22 cellular contexts compared by ENCODE assay signal in genomic region chr5:112227911-112228631, GRCh38.
A peak's percentile ranks its signal among the peaks of the same experiment; 100 is the strongest.
DNase-seq lines count a peak whose midpoint lies in the region; ATAC-seq, FAIRE-seq and TF ChIP-seq lines count a peak whose summit lies in the region.
"Had no signal": no experiment of that assay in that cellular context is flagged by ENCODE, and none has a peak within 500 bp of the region (broad histone marks: within the 10 kb centered on the region; RNA-seq: fewer than 3 reads in every experiment).

No MANE protein-coding gene starts in this region.

- no peaks in the 10 kb centered on the region for H3K27me3 Mint-ChIP-seq in mesothelial cell of epicardium (ENCODE audit: low read depth)
- H3K27me3 Mint-ChIP-seq: activated CD4-positive, alpha-beta memory T cell treated with anti-CD3 and anti-CD28 coated beads, Interleukin-2, amount 10 ng/mL, durations not matched to agents 7 days and 5 days; IgD-negative memory B cell had no signal

- TF ChIP-seq POLR2A in esophagus squamous epithelium (IDR thresholded peaks at IDR 0.05) (no peak), GM12892 (IDR thresholded peaks at IDR 0.05; ENCODE audit: low read depth, low read length) (no peak)

- H3K4me1 Mint-ChIP-seq in mesothelial cell of epicardium, result peaks cover 17% of the 10 kb centered on the region
- H3K4me1 Mint-ChIP-seq: activated CD4-positive, alpha-beta memory T cell treated with anti-CD3 and anti-CD28 coated beads, Interleukin-2, amount 10 ng/mL, durations not matched to agents 7 days and 5 days; IgD-negative memory B cell had no signal

- H3K4me3 ChIP-seq in esophagus squamous epithelium, result no peak overlapping the region
- H3K4me3 ChIP-seq: BLaER1, ovary, skin epidermis, suprapubic skin had no signal

- ATAC-seq in GM18502 (IDR thresholded peaks at IDR 0.05; ENCODE audit: poor library complexity, unreplicated experiment), result no peak
- ATAC-seq: activated naive CD4-positive, alpha-beta T cell treated with anti-CD3 and anti-CD28 coated beads, Interleukin-2, amount 50 U/mL, for 72 hours; Panc1 had no signal

- H3K27me3 ChIP-seq in esophagus squamous epithelium, result no peaks in the 10 kb centered on the region
- H3K27me3 ChIP-seq: BLaER1, ovary, suprapubic skin had no signal

- peaks cover 9 to 37% (median 18%) of the 10 kb centered on the region in 3 donors for H3K4me1 ChIP-seq in esophagus squamous epithelium
- H3K4me1 ChIP-seq: BLaER1 had no signal

- no peaks in the 10 kb centered on the region for H3K9me3 ChIP-seq in esophagus squamous epithelium
- H3K9me3 ChIP-seq: BLaER1, ovary, suprapubic skin had no signal

- peak in 2 of 3 experiments; percentile 5 to 59 for DNase-seq in NCI-H1417 (lab: John Stamatoyannopoulos, UW)
- no peak for DNase-seq in NCI-H1417 treated with DMSO at 0.1 percent for 48 hours (lab: John Stamatoyannopoulos, UW)
- DNase-seq in esophagus squamous epithelium (lab: John Stamatoyannopoulos, UW), result no peak
- no peak for DNase-seq in mesothelial cell of epicardium (ENCODE audit: low spot score in 2 of 2, unreplicated experiment in 2 of 2)
- DNase-seq in NCI-H1930 (lab: John Stamatoyannopoulos, UW), result no peak
- DNase-seq in central memory CD4-positive, alpha-beta T cell, result no peak
- no peak for DNase-seq in GM12892 (ENCODE audit: insufficient read length)
- DNase-seq: activated CD4-positive, alpha-beta memory T cell treated with anti-CD3 and anti-CD28 coated beads, Interleukin-2, amount 10 ng/mL, durations not matched to agents 7 days and 5 days; activated T-cell treated with anti-CD3 and anti-CD28 coated beads, Interleukin-2, amount 50 U/mL, for 24 hours; effector memory CD4-positive, alpha-beta T cell; NCI-H748 treated with DMSO at 0.1 percent for 48 hours had no signal

- no peak overlapping the region for H3K27ac Mint-ChIP-seq in mesothelial cell of epicardium
- H3K27ac Mint-ChIP-seq: activated CD4-positive, alpha-beta memory T cell treated with anti-CD3 and anti-CD28 coated beads, Interleukin-2, amount 10 ng/mL, durations not matched to agents 7 days and 5 days; activated naive CD4-positive, alpha-beta T cell treated with anti-CD3 and anti-CD28 coated beads, Interleukin-2, amount 50 U/mL, for 72 hours; activated T-cell treated with anti-CD3 and anti-CD28 coated beads, Interleukin-2, amount 50 U/mL, for 24 hours; IgD-negative memory B cell had no signal

- H3K36me3 Mint-ChIP-seq in mesothelial cell of epicardium, result peaks cover 6% of the 10 kb centered on the region
- H3K36me3 Mint-ChIP-seq: activated naive CD4-positive, alpha-beta T cell treated with anti-CD3 and anti-CD28 coated beads, Interleukin-2, amount 50 U/mL, for 72 hours had no signal

- H3K4me3 Mint-ChIP-seq in mesothelial cell of epicardium, result peak overlapping the region; percentile 5
- H3K4me3 Mint-ChIP-seq: activated CD4-positive, alpha-beta memory T cell treated with anti-CD3 and anti-CD28 coated beads, Interleukin-2, amount 10 ng/mL, durations not matched to agents 7 days and 5 days; activated T-cell treated with anti-CD3 and anti-CD28 coated beads, Interleukin-2, amount 50 U/mL, for 24 hours; IgD-negative memory B cell had no signal

- no peaks in the 10 kb centered on the region for H3K9me3 Mint-ChIP-seq in mesothelial cell of epicardium
- H3K9me3 Mint-ChIP-seq: activated CD4-positive, alpha-beta memory T cell treated with anti-CD3 and anti-CD28 coated beads, Interleukin-2, amount 10 ng/mL, durations not matched to agents 7 days and 5 days; activated naive CD4-positive, alpha-beta T cell treated with anti-CD3 and anti-CD28 coated beads, Interleukin-2, amount 50 U/mL, for 72 hours; activated T-cell treated with anti-CD3 and anti-CD28 coated beads, Interleukin-2, amount 50 U/mL, for 24 hours; IgD-negative memory B cell had no signal

- intact Hi-C loops in esophagus squamous epithelium (cut with DNase I), result no loop called here

- peaks cover 0 to 4% (median 0%) of the 10 kb centered on the region in 3 donors for H3K36me3 ChIP-seq in esophagus squamous epithelium
- H3K36me3 ChIP-seq: BLaER1, ovary, suprapubic skin had no signal

- peak overlapping the region in 3 of 4 donors; percentile 20 to 64 (median 53) for H3K27ac ChIP-seq in esophagus squamous epithelium
- H3K27ac ChIP-seq: 22Rv1, BLaER1, ovary, skin epidermis, suprapubic skin had no signal

- no peak for TF ChIP-seq CTCF in esophagus squamous epithelium (IDR thresholded peaks at IDR 0.05)
- no peak for TF ChIP-seq CTCF in mesothelial cell of epicardium (IDR thresholded peaks at IDR 0.05; ENCODE audit: unreplicated experiment)

- 65 to 66% methylated on average over 3 to 4 of the region's 4 CpGs for WGBS in esophagus squamous epithelium, 2 donors

- FAIRE-seq in GM12892 (lab: Jason Lieb, UNC), result no peak
- FAIRE-seq: bronchial epithelial cell, G401.6 had no signal

Comparison
In these comparisons a context has a peak if more than half of its experiments do, and no peak if none do; other contexts are left out.
1. DNase-seq: peak in NCI-H1417 (2 of 3); none in NCI-H1417 treated with DMSO at 0.1 percent for 48 hours (single experiment), esophagus squamous epithelium (single experiment), mesothelial cell of epicardium (0 of 2), NCI-H1930 (0 of 2), central memory CD4-positive, alpha-beta T cell (single experiment) and GM12892 (single experiment).